11 cellular contexts compared by ENCODE assay signal in the genomic region with DNA sequence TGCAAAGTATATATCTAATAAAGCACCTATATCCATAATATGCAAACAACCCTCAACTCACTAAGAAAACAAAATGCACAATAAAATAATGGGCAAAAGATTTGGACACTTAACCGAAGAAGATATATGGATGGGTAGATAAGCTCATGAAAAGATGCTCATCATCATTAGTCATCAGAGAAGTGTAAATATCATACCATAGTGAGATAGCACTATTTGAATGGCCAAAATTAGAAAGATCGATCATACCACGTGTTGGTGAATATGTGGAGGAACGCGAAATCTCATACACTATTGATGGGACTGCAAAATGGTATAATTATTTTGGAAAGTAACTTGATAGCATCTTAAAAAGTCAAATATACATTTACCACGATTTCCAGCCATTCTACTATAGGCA.
"Had no signal": no experiment of that assay in that cellular context is flagged by ENCODE, and none has a peak within 500 bp of the region (broad histone marks: within the 10 kb centered on the region; RNA-seq: fewer than 3 reads in every experiment).

No MANE protein-coding gene starts in this region.

- H3K4me3 Mint-ChIP-seq: GM23338, H9, HFFc6 had no signal

- DNase-seq: GM23248, GOT3, H7, H9, HCEC 1CT, HFFc6 had no signal

- H3K27ac ChIP-seq: GM23248 had no signal

- H3K36me3 ChIP-seq: HAP-1 had no signal

- FAIRE-seq: H1, H54 had no signal

- H3K9ac ChIP-seq: GM23248 had no signal

- ATAC-seq: GM23338, HCT116 had no signal

- H2AFZ ChIP-seq: GM23248, GM23338 had no signal

- H3K4me2 ChIP-seq: GM23338 had no signal

- H3K4me3 ChIP-seq: GM23248, GM23338, HAP-1 had no signal

- H3K27ac Mint-ChIP-seq: GM23338, H9, HFFc6 had no signal

- H3K9me3 ChIP-seq: HAP-1 had no signal

- H3K9me3 Mint-ChIP-seq: GM23338, H9, HFFc6 had no signal
